In the genomic region with DNA sequence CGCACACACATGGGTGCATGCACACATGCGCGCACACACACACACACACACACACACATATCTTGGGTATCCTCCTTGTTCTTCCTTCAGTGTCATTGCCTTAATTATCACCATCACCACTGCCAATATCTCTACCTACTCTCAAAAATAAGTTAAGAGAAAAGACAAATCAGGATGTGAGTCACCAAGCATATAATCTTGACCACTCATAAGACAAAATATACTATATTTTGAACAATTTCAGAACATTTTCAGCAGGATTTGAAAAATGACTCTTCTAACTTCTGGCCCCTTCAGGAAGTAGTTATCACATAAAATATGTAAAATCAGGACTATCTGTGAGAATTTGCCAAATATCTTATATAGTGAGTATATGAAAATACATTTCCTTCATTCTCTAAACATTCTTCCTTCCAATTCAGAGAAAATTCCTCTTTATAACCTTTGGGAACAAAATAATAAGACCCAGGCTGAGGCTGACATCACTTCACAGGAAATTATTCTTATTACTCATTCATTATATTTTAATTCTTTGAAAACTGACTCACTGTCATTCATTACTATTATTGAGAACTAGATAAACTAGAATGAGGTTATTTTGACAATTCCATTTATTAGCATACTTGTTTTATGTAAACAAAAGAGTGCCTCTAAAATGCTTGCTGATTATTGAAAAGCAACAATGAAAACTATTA, we compare ENCODE assay signal across 2 cellular contexts.
TF ChIP-seq lines count a peak whose summit lies in the region.

No MANE protein-coding gene starts in this region.

TF ChIP-seq in SK-N-SH, 30 proteins besides CTCF, POLR2A, EP300 and RAD21 (continued from another document):
- TF ChIP-seq USF1 (IDR thresholded peaks at IDR 0.05; ENCODE audit: borderline replicate concordance, low read depth) (no peak), SMC3 (IDR thresholded peaks at IDR 0.05; ENCODE audit: low read depth, low read length) (no peak), ELF1 (IDR thresholded peaks at IDR 0.05) (no peak), GATA2 (CRISPR knock-in tag; IDR thresholded peaks at IDR 0.05) (no peak), GABPA (IDR thresholded peaks at IDR 0.05; ENCODE audit: low read depth) (no peak), RCOR1 (IDR thresholded peaks at IDR 0.05; ENCODE audit: low read length) (no peak), NFIC (IDR thresholded peaks at IDR 0.05; ENCODE audit: borderline replicate concordance) (no peak), CHD2 (IDR thresholded peaks at IDR 0.05; ENCODE audit: low read length, partially characterized antibody) (no peak), TCF12 (IDR thresholded peaks at IDR 0.05) (no peak), YY1 (IDR thresholded peaks at IDR 0.05; ENCODE audit: low read depth) (no peak)
- TF ChIP-seq, protein P1, sequence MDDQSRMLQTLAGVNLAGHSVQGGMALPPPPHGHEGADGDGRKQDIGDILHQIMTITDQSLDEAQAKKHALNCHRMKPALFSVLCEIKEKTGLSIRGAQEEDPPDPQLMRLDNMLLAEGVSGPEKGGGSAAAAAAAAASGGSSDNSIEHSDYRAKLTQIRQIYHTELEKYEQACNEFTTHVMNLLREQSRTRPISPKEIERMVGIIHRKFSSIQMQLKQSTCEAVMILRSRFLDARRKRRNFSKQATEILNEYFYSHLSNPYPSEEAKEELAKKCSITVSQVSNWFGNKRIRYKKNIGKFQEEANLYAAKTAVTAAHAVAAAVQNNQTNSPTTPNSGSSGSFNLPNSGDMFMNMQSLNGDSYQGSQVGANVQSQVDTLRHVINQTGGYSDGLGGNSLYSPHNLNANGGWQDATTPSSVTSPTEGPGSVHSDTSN (IDR thresholded peaks at IDR 0.05): no peak

TF ChIP-seq in SK-N-SH treated with all-trans-retinoic acid at 6 μM for 48 hours, 23 proteins besides CTCF, POLR2A, EP300 and RAD21 (continued from another document):
- TF ChIP-seq POU6F1 (CRISPR knock-in tag; IDR thresholded peaks at IDR 0.05; ENCODE audit: borderline replicate concordance, low read depth): no peak
- no peak for TF ChIP-seq ZC3H10 (CRISPR knock-in tag; IDR thresholded peaks at IDR 0.05)
- no peak for TF ChIP-seq TSHZ2 (CRISPR knock-in tag; IDR thresholded peaks at IDR 0.05)
- TF ChIP-seq TCF4 (CRISPR knock-in tag; IDR thresholded peaks at IDR 0.05; ENCODE audit: borderline replicate concordance): no peak
- no peak for TF ChIP-seq PPARA (CRISPR knock-in tag; IDR thresholded peaks at IDR 0.05; ENCODE audit: borderline replicate concordance)
